ENCODE assay signal across 1 cellular context in the genomic region with DNA sequence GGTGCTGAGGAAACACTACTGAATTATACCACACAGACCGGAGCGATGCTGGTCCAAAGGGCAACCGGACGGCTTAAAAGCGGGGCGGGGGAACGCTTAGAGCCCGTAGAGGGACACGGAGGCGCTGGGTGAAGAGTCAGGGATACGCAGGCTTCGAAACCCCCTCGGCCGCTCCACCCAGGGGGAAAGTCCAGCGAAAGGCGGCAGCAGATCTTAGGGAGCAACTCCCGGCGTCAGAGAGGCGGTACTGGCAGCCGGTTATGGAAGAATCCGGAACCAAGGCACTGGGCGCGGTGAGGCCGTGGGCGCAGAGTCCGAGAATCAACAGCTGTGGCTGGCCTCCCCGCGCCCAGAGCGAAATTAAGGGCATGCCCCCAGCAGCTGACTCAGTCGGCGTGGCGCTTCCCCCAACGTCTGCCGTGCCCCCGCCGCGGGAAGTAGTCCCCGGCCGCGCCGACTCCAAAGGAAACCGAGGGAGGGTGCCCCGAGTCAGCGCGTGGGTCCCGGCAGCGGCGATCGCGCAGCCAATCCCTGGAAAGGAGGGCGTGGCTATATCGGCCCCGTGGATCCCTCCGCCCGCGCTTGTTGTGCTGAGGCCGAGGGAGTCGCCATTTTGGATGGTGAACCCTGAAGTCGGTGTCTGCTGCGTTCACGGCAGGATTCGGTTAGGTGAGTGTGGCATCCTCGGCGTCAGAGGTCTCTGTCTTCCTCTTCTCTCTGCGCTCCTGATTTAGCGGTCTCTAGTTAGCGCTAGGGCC.
TF ChIP-seq lines count a peak whose summit lies in the region.

A gene (plus strand): TSS at position 611 of the 758 bp plus-strand sequence. CDS start 20,110 bp downstream, outside the sequence.

TF ChIP-seq in HepG2, 621 proteins besides CTCF, POLR2A, EP300 and RAD21 (continued from another document and continues in another):
- TF ChIP-seq, protein P1, sequence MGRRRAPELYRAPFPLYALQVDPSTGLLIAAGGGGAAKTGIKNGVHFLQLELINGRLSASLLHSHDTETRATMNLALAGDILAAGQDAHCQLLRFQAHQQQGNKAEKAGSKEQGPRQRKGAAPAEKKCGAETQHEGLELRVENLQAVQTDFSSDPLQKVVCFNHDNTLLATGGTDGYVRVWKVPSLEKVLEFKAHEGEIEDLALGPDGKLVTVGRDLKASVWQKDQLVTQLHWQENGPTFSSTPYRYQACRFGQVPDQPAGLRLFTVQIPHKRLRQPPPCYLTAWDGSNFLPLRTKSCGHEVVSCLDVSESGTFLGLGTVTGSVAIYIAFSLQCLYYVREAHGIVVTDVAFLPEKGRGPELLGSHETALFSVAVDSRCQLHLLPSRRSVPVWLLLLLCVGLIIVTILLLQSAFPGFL (CRISPR knock-in tag; IDR thresholded peaks at IDR 0.05) = peak; percentile 73; the same call in 1 of the 2 replicates
- TF ChIP-seq, protein P2, sequence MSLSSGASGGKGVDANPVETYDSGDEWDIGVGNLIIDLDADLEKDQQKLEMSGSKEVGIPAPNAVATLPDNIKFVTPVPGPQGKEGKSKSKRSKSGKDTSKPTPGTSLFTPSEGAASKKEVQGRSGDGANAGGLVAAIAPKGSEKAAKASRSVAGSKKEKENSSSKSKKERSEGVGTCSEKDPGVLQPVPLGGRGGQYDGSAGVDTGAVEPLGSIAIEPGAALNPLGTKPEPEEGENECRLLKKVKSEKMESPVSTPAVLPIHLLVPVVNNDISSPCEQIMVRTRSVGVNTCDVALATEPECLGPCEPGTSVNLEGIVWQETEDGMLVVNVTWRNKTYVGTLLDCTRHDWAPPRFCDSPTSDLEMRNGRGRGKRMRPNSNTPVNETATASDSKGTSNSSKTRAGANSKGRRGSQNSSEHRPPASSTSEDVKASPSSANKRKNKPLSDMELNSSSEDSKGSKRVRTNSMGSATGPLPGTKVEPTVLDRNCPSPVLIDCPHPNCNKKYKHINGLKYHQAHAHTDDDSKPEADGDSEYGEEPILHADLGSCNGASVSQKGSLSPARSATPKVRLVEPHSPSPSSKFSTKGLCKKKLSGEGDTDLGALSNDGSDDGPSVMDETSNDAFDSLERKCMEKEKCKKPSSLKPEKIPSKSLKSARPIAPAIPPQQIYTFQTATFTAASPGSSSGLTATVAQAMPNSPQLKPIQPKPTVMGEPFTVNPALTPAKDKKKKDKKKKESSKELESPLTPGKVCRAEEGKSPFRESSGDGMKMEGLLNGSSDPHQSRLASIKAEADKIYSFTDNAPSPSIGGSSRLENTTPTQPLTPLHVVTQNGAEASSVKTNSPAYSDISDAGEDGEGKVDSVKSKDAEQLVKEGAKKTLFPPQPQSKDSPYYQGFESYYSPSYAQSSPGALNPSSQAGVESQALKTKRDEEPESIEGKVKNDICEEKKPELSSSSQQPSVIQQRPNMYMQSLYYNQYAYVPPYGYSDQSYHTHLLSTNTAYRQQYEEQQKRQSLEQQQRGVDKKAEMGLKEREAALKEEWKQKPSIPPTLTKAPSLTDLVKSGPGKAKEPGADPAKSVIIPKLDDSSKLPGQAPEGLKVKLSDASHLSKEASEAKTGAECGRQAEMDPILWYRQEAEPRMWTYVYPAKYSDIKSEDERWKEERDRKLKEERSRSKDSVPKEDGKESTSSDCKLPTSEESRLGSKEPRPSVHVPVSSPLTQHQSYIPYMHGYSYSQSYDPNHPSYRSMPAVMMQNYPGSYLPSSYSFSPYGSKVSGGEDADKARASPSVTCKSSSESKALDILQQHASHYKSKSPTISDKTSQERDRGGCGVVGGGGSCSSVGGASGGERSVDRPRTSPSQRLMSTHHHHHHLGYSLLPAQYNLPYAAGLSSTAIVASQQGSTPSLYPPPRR (CRISPR knock-in tag; IDR thresholded peaks at IDR 0.05; ENCODE audit: borderline replicate concordance) = peak; percentile 87
- TF ChIP-seq ZFAT (CRISPR knock-in tag; conservative IDR thresholded peaks at IDR 0.05) (no peak; the same call in 1 of the 2 replicates), FIP1L1 (IDR thresholded peaks at IDR 0.05; ENCODE audit: borderline replicate concordance, insufficient read depth, low read depth, low read length) (peak; percentile 91; the same call in 1 of the 2 replicates), GTF2F1 (IDR thresholded peaks at IDR 0.05; ENCODE audit: low read length) (peak; percentile 66), HHEX (CRISPR knock-in tag; IDR thresholded peaks at IDR 0.05) (no peak; the same call in 1 of the 2 replicates), ZFYVE20 (CRISPR knock-in tag; IDR thresholded peaks at IDR 0.05; ENCODE audit: borderline replicate concordance, low read depth) (peak; percentile 95; the same call in 1 of the 2 replicates), DNMT1 (CRISPR knock-in tag; IDR thresholded peaks at IDR 0.05) (no peak), SCMH1 (CRISPR knock-in tag; IDR thresholded peaks at IDR 0.05; ENCODE audit: borderline replicate concordance) (no peak), CBX2 (IDR thresholded peaks at IDR 0.05; ENCODE audit: low read depth, low read length) (no peak), CBX2 (CRISPR knock-in tag; IDR thresholded peaks at IDR 0.05; ENCODE audit: low read depth) (peak; percentile 98; the same call in 1 of the 2 replicates), ZKSCAN8 (CRISPR knock-in tag; IDR thresholded peaks at IDR 0.05; ENCODE audit: borderline replicate concordance) (peak; percentile 82), JDP2 (CRISPR knock-in tag; IDR thresholded peaks at IDR 0.05; ENCODE audit: borderline replicate concordance) (no peak; the same call in 1 of the 2 replicates), ZNF138 (CRISPR knock-in tag; IDR thresholded peaks at IDR 0.05; ENCODE audit: low read depth) (peak; percentile 95; the same call in 1 of the 2 replicates), RAD51 (IDR thresholded peaks at IDR 0.05; ENCODE audit: borderline replicate concordance) (no peak), KLF16 (CRISPR knock-in tag; IDR thresholded peaks at IDR 0.05) (peak in 1 of 2 experiments; percentile 99; a peak in 3 of 4 replicates), PHF20 (CRISPR knock-in tag; IDR thresholded peaks at IDR 0.05) (peak; percentile 89), ZNF749 (CRISPR knock-in tag; IDR thresholded peaks at IDR 0.05; ENCODE audit: borderline replicate concordance) (peak; percentile 94), ZNF776 (CRISPR knock-in tag; IDR thresholded peaks at IDR 0.05) (0 out of 2 replicates have a peak, but pooled peaks have one; percentile 25), ZNF644 (CRISPR knock-in tag; IDR thresholded peaks at IDR 0.05; ENCODE audit: low read depth) (no peak), SALL1 (CRISPR knock-in tag; IDR thresholded peaks at IDR 0.05) (peak; percentile 92), NFYB (CRISPR knock-in tag; IDR thresholded peaks at IDR 0.05) (peak; percentile 91), ARNTL (CRISPR knock-in tag; IDR thresholded peaks at IDR 0.05) (peak; percentile 82), GZF1 (CRISPR knock-in tag; IDR thresholded peaks at IDR 0.05) (no peak; the same call in 1 of the 2 replicates), FOXM1 (CRISPR knock-in tag; IDR thresholded peaks at IDR 0.05) (peak; percentile 83; the same call in 1 of the 2 replicates), JUNB (CRISPR knock-in tag; IDR thresholded peaks at IDR 0.05; ENCODE audit: borderline replicate concordance) (peak; percentile 77), JUND (CRISPR knock-in tag; IDR thresholded peaks at IDR 0.05) (peak; percentile 89), STAT5B (CRISPR knock-in tag; IDR thresholded peaks at IDR 0.05) (peak; percentile 88; the same call in 1 of the 2 replicates), NFE2 (CRISPR knock-in tag; IDR thresholded peaks at IDR 0.05) (0 out of 2 replicates have a peak, but pooled peaks have one; percentile 7), MIXL1 (CRISPR knock-in tag; IDR thresholded peaks at IDR 0.05) (0 out of 2 replicates have a peak, but pooled peaks have one; percentile 26), RFX1 (IDR thresholded peaks at IDR 0.05) (no peak), BRCA1 (CRISPR knock-in tag; IDR thresholded peaks at IDR 0.05) (peak; percentile 96), MAFF (IDR thresholded peaks at IDR 0.05; ENCODE audit: low read depth, low read length) (peak; percentile 15; the same call in 1 of the 2 replicates)
- TF ChIP-seq, protein P3, sequence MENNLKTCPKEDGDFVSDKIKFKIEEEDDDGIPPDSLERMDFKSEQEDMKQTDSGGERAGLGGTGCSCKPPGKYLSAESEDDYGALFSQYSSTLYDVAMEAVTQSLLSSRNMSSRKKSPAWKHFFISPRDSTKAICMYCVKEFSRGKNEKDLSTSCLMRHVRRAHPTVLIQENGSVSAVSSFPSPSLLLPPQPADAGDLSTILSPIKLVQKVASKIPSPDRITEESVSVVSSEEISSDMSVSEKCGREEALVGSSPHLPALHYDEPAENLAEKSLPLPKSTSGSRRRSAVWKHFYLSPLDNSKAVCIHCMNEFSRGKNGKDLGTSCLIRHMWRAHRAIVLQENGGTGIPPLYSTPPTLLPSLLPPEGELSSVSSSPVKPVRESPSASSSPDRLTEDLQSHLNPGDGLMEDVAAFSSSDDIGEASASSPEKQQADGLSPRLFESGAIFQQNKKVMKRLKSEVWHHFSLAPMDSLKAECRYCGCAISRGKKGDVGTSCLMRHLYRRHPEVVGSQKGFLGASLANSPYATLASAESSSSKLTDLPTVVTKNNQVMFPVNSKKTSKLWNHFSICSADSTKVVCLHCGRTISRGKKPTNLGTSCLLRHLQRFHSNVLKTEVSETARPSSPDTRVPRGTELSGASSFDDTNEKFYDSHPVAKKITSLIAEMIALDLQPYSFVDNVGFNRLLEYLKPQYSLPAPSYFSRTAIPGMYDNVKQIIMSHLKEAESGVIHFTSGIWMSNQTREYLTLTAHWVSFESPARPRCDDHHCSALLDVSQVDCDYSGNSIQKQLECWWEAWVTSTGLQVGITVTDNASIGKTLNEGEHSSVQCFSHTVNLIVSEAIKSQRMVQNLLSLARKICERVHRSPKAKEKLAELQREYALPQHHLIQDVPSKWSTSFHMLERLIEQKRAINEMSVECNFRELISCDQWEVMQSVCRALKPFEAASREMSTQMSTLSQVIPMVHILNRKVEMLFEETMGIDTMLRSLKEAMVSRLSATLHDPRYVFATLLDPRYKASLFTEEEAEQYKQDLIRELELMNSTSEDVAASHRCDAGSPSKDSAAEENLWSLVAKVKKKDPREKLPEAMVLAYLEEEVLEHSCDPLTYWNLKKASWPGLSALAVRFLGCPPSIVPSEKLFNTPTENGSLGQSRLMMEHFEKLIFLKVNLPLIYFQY (CRISPR knock-in tag; IDR thresholded peaks at IDR 0.05; ENCODE audit: borderline replicate concordance) = 0 out of 2 replicates have a peak, but pooled peaks have one; percentile 71
- TF ChIP-seq, protein P4, sequence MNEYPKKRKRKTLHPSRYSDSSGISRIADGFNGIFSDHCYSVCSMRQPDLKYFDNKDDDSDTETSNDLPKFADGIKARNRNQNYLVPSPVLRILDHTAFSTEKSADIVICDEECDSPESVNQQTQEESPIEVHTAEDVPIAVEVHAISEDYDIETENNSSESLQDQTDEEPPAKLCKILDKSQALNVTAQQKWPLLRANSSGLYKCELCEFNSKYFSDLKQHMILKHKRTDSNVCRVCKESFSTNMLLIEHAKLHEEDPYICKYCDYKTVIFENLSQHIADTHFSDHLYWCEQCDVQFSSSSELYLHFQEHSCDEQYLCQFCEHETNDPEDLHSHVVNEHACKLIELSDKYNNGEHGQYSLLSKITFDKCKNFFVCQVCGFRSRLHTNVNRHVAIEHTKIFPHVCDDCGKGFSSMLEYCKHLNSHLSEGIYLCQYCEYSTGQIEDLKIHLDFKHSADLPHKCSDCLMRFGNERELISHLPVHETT (CRISPR knock-in tag; conservative IDR thresholded peaks at IDR 0.05) = peak; percentile 94
- TF ChIP-seq, protein P5, sequence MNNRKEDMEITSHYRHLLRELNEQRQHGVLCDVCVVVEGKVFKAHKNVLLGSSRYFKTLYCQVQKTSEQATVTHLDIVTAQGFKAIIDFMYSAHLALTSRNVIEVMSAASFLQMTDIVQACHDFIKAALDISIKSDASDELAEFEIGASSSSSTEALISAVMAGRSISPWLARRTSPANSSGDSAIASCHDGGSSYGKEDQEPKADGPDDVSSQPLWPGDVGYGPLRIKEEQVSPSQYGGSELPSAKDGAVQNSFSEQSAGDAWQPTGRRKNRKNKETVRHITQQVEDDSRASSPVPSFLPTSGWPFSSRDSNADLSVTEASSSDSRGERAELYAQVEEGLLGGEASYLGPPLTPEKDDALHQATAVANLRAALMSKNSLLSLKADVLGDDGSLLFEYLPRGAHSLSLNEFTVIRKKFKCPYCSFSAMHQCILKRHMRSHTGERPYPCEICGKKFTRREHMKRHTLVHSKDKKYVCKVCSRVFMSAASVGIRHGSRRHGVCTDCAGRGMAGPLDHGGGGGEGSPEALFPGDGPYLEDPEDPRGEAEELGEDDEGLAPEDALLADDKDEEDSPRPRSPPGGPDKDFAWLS (CRISPR knock-in tag; IDR thresholded peaks at IDR 0.05; ENCODE audit: borderline replicate concordance) = peak; percentile 85
- TF ChIP-seq, protein P6, sequence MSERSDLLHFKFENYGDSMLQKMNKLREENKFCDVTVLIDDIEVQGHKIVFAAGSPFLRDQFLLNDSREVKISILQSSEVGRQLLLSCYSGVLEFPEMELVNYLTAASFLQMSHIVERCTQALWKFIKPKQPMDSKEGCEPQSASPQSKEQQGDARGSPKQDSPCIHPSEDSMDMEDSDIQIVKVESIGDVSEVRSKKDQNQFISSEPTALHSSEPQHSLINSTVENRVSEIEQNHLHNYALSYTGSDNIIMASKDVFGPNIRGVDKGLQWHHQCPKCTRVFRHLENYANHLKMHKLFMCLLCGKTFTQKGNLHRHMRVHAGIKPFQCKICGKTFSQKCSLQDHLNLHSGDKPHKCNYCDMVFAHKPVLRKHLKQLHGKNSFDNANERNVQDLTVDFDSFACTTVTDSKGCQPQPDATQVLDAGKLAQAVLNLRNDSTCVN (CRISPR knock-in tag; IDR thresholded peaks at IDR 0.05; ENCODE audit: borderline replicate concordance) = peak; percentile 72; the same call in 1 of the 2 replicates
- TF ChIP-seq, protein P7, sequence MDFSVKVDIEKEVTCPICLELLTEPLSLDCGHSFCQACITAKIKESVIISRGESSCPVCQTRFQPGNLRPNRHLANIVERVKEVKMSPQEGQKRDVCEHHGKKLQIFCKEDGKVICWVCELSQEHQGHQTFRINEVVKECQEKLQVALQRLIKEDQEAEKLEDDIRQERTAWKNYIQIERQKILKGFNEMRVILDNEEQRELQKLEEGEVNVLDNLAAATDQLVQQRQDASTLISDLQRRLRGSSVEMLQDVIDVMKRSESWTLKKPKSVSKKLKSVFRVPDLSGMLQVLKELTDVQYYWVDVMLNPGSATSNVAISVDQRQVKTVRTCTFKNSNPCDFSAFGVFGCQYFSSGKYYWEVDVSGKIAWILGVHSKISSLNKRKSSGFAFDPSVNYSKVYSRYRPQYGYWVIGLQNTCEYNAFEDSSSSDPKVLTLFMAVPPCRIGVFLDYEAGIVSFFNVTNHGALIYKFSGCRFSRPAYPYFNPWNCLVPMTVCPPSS (IDR thresholded peaks at IDR 0.05) = no peak
- TF ChIP-seq, protein P8, sequence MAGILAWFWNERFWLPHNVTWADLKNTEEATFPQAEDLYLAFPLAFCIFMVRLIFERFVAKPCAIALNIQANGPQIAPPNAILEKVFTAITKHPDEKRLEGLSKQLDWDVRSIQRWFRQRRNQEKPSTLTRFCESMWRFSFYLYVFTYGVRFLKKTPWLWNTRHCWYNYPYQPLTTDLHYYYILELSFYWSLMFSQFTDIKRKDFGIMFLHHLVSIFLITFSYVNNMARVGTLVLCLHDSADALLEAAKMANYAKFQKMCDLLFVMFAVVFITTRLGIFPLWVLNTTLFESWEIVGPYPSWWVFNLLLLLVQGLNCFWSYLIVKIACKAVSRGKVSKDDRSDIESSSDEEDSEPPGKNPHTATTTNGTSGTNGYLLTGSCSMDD (CRISPR knock-in tag; IDR thresholded peaks at IDR 0.05) = 0 out of 2 replicates have a peak, but pooled peaks have one; percentile 89
